1 cellular context compared by ENCODE assay signal in genomic region chr15:32861741-32862140, GRCh38.
TF ChIP-seq lines count a peak whose summit lies in the region.

No MANE protein-coding gene starts in this region.

TF ChIP-seq in HEK293, 187 proteins besides CTCF, POLR2A, EP300 and RAD21 (continued from another document):
- TF ChIP-seq, protein P1, sequence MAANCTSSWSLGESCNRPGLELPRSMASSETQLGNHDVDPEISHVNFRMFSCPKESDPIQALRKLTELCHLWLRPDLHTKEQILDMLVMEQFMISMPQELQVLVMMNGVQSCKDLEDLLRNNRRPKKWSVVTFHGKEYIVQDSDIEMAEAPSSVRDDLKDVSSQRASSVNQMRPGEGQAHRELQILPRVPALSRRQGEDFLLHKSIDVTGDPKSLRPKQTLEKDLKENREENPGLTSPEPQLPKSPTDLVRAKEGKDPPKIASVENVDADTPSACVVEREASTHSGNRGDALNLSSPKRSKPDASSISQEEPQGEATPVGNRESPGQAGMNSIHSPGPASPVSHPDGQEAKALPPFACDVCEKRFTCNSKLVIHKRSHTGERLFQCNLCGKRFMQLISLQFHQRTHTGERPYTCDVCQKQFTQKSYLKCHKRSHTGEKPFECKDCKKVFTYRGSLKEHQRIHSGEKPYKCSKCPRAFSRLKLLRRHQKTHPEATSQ (tag by site-specific recombination; IDR thresholded peaks at IDR 0.05): no peak
